In the genomic region with DNA sequence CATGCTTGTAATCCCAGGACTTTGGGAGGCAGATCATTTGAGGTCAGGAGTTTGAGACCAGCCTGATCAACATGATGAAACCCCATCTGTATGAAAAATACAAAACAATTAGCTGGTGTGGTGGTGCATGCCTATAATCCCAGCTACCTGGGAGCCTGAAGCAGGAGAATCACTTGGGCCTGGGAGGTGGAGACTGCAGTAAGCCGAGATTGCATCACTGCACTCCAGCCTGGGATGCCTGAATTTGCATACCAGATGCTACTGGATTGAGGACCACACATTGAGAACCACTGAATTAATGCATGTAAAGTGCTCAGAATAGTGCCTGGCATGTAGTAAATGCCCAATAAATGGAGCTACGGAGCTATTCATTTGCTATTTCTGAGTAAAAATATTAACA, we compare ENCODE assay signal across 1 cellular context.
TF ChIP-seq lines count a peak whose summit lies in the region.

No MANE protein-coding gene starts in this region.

TF ChIP-seq in HepG2, 621 proteins besides CTCF, POLR2A, EP300 and RAD21:
- TF ChIP-seq ZNF256 (CRISPR knock-in tag; conservative IDR thresholded peaks at IDR 0.05): no peak
- peak; percentile 51 for TF ChIP-seq CEBPG (CRISPR knock-in tag; IDR thresholded peaks at IDR 0.05)
- TF ChIP-seq CEBPB (IDR thresholded peaks at IDR 0.05; ENCODE audit: borderline replicate concordance, low read depth, low read length): peak; percentile 79; the same call in 1 of the 2 replicates
- TF ChIP-seq ZNF143 (CRISPR knock-in tag; IDR thresholded peaks at IDR 0.05): no peak
- TF ChIP-seq, protein P1, sequence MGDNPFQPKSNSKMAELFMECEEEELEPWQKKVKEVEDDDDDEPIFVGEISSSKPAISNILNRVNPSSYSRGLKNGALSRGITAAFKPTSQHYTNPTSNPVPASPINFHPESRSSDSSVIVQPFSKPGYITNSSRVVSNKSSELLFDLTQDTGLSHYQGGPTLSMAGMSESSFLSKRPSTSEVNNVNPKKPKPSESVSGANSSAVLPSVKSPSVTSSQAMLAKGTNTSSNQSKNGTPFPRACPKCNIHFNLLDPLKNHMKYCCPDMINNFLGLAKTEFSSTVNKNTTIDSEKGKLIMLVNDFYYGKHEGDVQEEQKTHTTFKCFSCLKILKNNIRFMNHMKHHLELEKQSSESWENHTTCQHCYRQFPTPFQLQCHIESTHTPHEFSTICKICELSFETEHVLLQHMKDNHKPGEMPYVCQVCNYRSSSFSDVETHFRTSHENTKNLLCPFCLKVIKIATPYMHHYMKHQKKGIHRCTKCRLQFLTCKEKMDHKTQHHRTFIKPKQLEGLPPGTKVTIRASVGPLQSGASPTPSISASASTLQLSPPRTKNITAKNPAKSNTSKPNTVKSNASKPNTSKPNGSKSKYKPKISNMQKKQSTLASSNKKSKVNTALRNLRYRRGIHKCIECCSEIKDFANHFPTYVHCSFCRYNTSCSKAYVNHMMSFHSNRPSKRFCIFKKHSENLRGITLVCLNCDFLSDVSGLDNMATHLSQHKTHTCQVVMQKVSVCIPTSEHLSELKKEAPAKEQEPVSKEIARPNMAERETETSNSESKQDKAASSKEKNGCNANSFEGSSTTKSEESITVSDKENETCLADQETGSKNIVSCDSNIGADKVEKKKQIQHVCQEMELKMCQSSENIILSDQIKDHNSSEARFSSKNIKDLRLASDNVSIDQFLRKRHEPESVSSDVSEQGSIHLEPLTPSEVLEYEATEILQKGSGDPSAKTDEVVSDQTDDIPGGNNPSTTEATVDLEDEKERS (CRISPR knock-in tag; IDR thresholded peaks at IDR 0.05): 0 out of 2 replicates have a peak, but pooled peaks have one; percentile 28
- no peak for TF ChIP-seq ZNF496 (CRISPR knock-in tag; IDR thresholded peaks at IDR 0.05; ENCODE audit: insufficient replicate concordance)
- peak; percentile 24 for TF ChIP-seq MED8 (CRISPR knock-in tag; IDR thresholded peaks at IDR 0.05; ENCODE audit: insufficient replicate concordance)
- TF ChIP-seq ZMYM4 (CRISPR knock-in tag; IDR thresholded peaks at IDR 0.05): no peak
- no peak for TF ChIP-seq SMARCC2 (IDR thresholded peaks at IDR 0.05)
- TF ChIP-seq, protein P2, sequence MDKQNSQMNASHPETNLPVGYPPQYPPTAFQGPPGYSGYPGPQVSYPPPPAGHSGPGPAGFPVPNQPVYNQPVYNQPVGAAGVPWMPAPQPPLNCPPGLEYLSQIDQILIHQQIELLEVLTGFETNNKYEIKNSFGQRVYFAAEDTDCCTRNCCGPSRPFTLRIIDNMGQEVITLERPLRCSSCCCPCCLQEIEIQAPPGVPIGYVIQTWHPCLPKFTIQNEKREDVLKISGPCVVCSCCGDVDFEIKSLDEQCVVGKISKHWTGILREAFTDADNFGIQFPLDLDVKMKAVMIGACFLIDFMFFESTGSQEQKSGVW (CRISPR knock-in tag; IDR thresholded peaks at IDR 0.05; ENCODE audit: borderline replicate concordance): no peak
- TF ChIP-seq, protein P3, sequence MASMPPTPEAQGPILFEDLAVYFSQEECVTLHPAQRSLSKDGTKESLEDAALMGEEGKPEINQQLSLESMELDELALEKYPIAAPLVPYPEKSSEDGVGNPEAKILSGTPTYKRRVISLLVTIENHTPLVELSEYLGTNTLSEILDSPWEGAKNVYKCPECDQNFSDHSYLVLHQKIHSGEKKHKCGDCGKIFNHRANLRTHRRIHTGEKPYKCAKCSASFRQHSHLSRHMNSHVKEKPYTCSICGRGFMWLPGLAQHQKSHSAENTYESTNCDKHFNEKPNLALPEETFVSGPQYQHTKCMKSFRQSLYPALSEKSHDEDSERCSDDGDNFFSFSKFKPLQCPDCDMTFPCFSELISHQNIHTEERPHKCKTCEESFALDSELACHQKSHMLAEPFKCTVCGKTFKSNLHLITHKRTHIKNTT (CRISPR knock-in tag; IDR thresholded peaks at IDR 0.05): no peak
- TF ChIP-seq GATA4 (IDR thresholded peaks at IDR 0.05; ENCODE audit: borderline replicate concordance, low read depth): no peak
- no peak for TF ChIP-seq ISL2 (CRISPR knock-in tag; IDR thresholded peaks at IDR 0.05)
- TF ChIP-seq, protein P4, sequence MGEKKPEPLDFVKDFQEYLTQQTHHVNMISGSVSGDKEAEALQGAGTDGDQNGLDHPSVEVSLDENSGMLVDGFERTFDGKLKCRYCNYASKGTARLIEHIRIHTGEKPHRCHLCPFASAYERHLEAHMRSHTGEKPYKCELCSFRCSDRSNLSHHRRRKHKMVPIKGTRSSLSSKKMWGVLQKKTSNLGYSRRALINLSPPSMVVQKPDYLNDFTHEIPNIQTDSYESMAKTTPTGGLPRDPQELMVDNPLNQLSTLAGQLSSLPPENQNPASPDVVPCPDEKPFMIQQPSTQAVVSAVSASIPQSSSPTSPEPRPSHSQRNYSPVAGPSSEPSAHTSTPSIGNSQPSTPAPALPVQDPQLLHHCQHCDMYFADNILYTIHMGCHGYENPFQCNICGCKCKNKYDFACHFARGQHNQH (CRISPR knock-in tag; IDR thresholded peaks at IDR 0.05): no peak
- no peak for TF ChIP-seq KDM2A (CRISPR knock-in tag; IDR thresholded peaks at IDR 0.05; ENCODE audit: borderline replicate concordance, low read depth)
- TF ChIP-seq HHEX (CRISPR knock-in tag; IDR thresholded peaks at IDR 0.05): no peak
- no peak for TF ChIP-seq ARNT (IDR thresholded peaks at IDR 0.05)
- no peak for TF ChIP-seq HOXA7 (CRISPR knock-in tag; IDR thresholded peaks at IDR 0.05)
- TF ChIP-seq HNF4A (CRISPR knock-in tag; IDR thresholded peaks at IDR 0.05): no peak
